Comparison of ENCODE assay signal across 26 cellular contexts in the genomic region with DNA sequence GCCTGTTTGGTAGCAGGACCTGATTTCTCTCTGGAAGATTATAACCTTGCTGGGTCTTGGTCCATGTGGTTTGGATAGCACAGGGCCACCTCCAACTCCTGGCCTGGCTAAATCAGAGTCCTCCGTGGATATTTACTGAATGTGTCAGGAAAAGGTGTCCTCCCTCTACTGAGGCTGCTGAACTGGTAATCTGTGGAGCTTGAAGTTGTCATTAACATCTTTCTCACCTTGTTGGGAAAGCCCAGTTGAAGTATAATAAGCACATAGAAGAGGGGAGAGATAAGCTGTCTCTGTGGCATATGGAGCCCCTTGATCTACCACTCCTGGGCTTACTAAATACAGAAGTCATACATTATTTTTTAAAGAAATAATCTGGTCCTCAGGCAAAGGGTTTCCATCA.
DNase-seq lines count a peak whose midpoint lies in the region; ATAC-seq and TF ChIP-seq lines count a peak whose summit lies in the region.
"Had no signal": no experiment of that assay in that cellular context is flagged by ENCODE, and none has a peak within 500 bp of the region (broad histone marks: within the 10 kb centered on the region; RNA-seq: fewer than 3 reads in every experiment).

No MANE protein-coding gene starts in this region.

- H3K4me3 ChIP-seq in Caco-2 (ENCODE audit: low read depth, low read length) = no peak overlapping the region
- H3K4me3 ChIP-seq: BLaER1 treated with 17β-estradiol and CSF1 and Interleukin-3, amounts not matched to agents 10 nM and 100 nM; heart left ventricle; SJCRH30; smooth muscle cell; thoracic aorta; vagina had no signal

- no peaks in the 10 kb centered on the region for H3K4me1 ChIP-seq in Caco-2
- H3K4me1 ChIP-seq: heart left ventricle, SJCRH30, vagina had no signal

- no peaks in the 10 kb centered on the region for H3K9me3 ChIP-seq in CD4-positive, alpha-beta T cell (ENCODE audit: control insufficient read depth, low read length)
- H3K9me3 ChIP-seq in Caco-2 = no peaks in the 10 kb centered on the region
- H3K9me3 ChIP-seq: SJCRH30, thoracic aorta, vagina had no signal

- peaks cover 47% of the 10 kb centered on the region for H3K4me1 Mint-ChIP-seq in activated CD8-positive, alpha-beta memory T cell treated with anti-CD3 and anti-CD28 coated beads, Interleukin-2, amount 10 ng/mL, durations not matched to agents 7 days and 5 days
- peaks cover 62% of the 10 kb centered on the region for H3K4me1 Mint-ChIP-seq in CD4-positive, alpha-beta T cell (ENCODE audit: low read depth)
- peaks cover 47% of the 10 kb centered on the region for H3K4me1 Mint-ChIP-seq in activated CD4-positive, alpha-beta memory T cell treated with anti-CD3 and anti-CD28 coated beads for 36 hours (ENCODE audit: low read depth)
- H3K4me1 Mint-ChIP-seq in immature natural killer cell (peaks cover 43 to 62% of the 10 kb centered on the region in 2 donors), Caco-2 (ENCODE audit: low read depth, unreplicated experiment) (no peaks in the 10 kb centered on the region)

- H3K27ac ChIP-seq in CD4-positive, alpha-beta T cell (ENCODE audit: low read depth, low read length) = no peak overlapping the region
- H3K27ac ChIP-seq: BLaER1 treated with 17β-estradiol and CSF1 and Interleukin-3, amounts not matched to agents 10 nM and 100 nM; heart left ventricle; SJCRH30; thoracic aorta; vagina; VCaP had no signal

- peaks cover 79% of the 10 kb centered on the region for H3K36me3 Mint-ChIP-seq in activated CD8-positive, alpha-beta memory T cell treated with anti-CD3 and anti-CD28 coated beads, Interleukin-2, amount 10 ng/mL, durations not matched to agents 7 days and 5 days
- peaks cover 43% of the 10 kb centered on the region for H3K36me3 Mint-ChIP-seq in CD4-positive, alpha-beta T cell (ENCODE audit: low read depth)
- H3K36me3 Mint-ChIP-seq in activated CD4-positive, alpha-beta memory T cell treated with anti-CD3 and anti-CD28 coated beads for 36 hours = peaks cover 26% of the 10 kb centered on the region
- H3K36me3 Mint-ChIP-seq in immature natural killer cell = peaks cover 4 to 8% (median 4%) of the 10 kb centered on the region in 3 donors
- H3K36me3 Mint-ChIP-seq in Caco-2 (ENCODE audit: insufficient read depth, unreplicated experiment) = no peaks in the 10 kb centered on the region

- H3K27me3 ChIP-seq in CD4-positive, alpha-beta T cell (ENCODE audit: control insufficient read depth, insufficient read depth, low read length) = no peaks in the 10 kb centered on the region
- no peaks in the 10 kb centered on the region; the same call in 1 of the 2 replicates for H3K27me3 ChIP-seq in Caco-2 (replicated peaks; ENCODE audit: control insufficient read depth, insufficient read depth, low read length)
- H3K27me3 ChIP-seq: BLaER1 treated with 17β-estradiol and CSF1 and Interleukin-3, amounts not matched to agents 10 nM and 100 nM; heart left ventricle; SJCRH30; vagina had no signal

- POLR2A ChIA-PET in CD4-positive, alpha-beta T cell (lab: Charles Lee) = interaction anchor here (0.6 to 2.5 kb wide), 8 partner anchors 9 to 136 kb away, joined by 3 to 8 read pairs (median 3); no protein-coding TSS in a partner anchor
- POLR2A ChIA-PET in activated CD4-positive, alpha-beta memory T cell treated with anti-CD3 and anti-CD28 coated beads for 36 hours (lab: Charles Lee) = no interaction called here
- POLR2A ChIA-PET in Caco-2 (lab: Charles Lee) = interaction anchor here (0.6 kb wide), 1 partner anchor 141 kb away, joined by 3 read pairs; no protein-coding TSS in a partner anchor

- no peak for TF ChIP-seq CTCF in CD4-positive, alpha-beta T cell (IDR thresholded peaks at IDR 0.05)
- TF ChIP-seq CTCF in Caco-2 (IDR thresholded peaks at IDR 0.05; ENCODE audit: insufficient read depth in 1 of 2, low read depth in 1 of 2, low read length in 1 of 2, severe bottlenecking in 1 of 2, unreplicated experiment in 1 of 2) = no peak

- no peaks in the 10 kb centered on the region for H3K27me3 Mint-ChIP-seq in activated CD8-positive, alpha-beta memory T cell treated with anti-CD3 and anti-CD28 coated beads, Interleukin-2, amount 10 ng/mL, durations not matched to agents 7 days and 5 days
- no peaks in the 10 kb centered on the region for H3K27me3 Mint-ChIP-seq in CD4-positive, alpha-beta T cell
- H3K27me3 Mint-ChIP-seq in activated CD4-positive, alpha-beta memory T cell treated with anti-CD3 and anti-CD28 coated beads for 36 hours = no peaks in the 10 kb centered on the region
- H3K27me3 Mint-ChIP-seq in immature natural killer cell (ENCODE audit: low read depth in 3 of 3) (peaks cover 0 to 10% (median 2%) of the 10 kb centered on the region in 3 donors), Caco-2 (ENCODE audit: insufficient read depth, unreplicated experiment) (peaks cover 7% of the 10 kb centered on the region)
- H3K27me3 Mint-ChIP-seq: stimulated activated naive B cell treated with anti-CD40 and anti-IgM and Interleukin-4, amounts not matched to agents 10 μg/mL and 1 μg/mL and 100 μg/mL, for 72 hours had no signal

- BruUV-seq in Caco-2 (replicated peaks; lab: Mats Ljungman, UMichigan) = no TSS peak

- no peak for DNase-seq in activated CD8-positive, alpha-beta memory T cell treated with anti-CD3 and anti-CD28 coated beads, Interleukin-2, amount 10 ng/mL, durations not matched to agents 7 days and 5 days
- DNase-seq in activated CD8-positive, alpha-beta memory T cell treated with anti-CD3 and anti-CD28 coated beads, Interleukin-2, amount 50 U/mL, for 4 hours = no peak
- DNase-seq in CD4-positive, alpha-beta T cell = no peak
- no peak for DNase-seq in activated CD4-positive, alpha-beta memory T cell treated with anti-CD3 and anti-CD28 coated beads for 36 hours
- no peak for DNase-seq in immature natural killer cell
- DNase-seq in Caco-2 = no peak
- DNase-seq: ACHN; activated CD4-positive, alpha-beta T cell treated with anti-CD3 and anti-CD28 coated beads, Interleukin-2, amount 50 U/mL, for 4 hours; activated T-cell treated with anti-CD3 and anti-CD28 coated beads, Interleukin-2, amount 50 U/mL, for 48 hours; DMS 273 treated with DMSO at 0.1 percent for 48 hours; effector CD4-positive, alpha-beta T cell; erythroblast; foreskin fibroblast; heart left ventricle; Karpas-422; NCI-H510A; SJCRH30; stimulated activated naive B cell treated with anti-CD40 and anti-IgM and Interleukin-4, amounts not matched to agents 10 μg/mL and 1 μg/mL and 100 μg/mL, for 72 hours had no signal

- no peaks in the 10 kb centered on the region for H3K36me3 ChIP-seq in Caco-2 (ENCODE audit: control insufficient read depth, insufficient read depth, low read length)
- H3K36me3 ChIP-seq: BLaER1 treated with 17β-estradiol and CSF1 and Interleukin-3, amounts not matched to agents 10 nM and 100 nM; heart left ventricle; SJCRH30; thoracic aorta; vagina had no signal

- H3K4me3 Mint-ChIP-seq in activated CD8-positive, alpha-beta memory T cell treated with anti-CD3 and anti-CD28 coated beads, Interleukin-2, amount 10 ng/mL, durations not matched to agents 7 days and 5 days = no peak overlapping the region
- no peak overlapping the region for H3K4me3 Mint-ChIP-seq in CD4-positive, alpha-beta T cell
- H3K4me3 Mint-ChIP-seq in activated CD4-positive, alpha-beta memory T cell treated with anti-CD3 and anti-CD28 coated beads for 36 hours = no peak overlapping the region
- H3K4me3 Mint-ChIP-seq in immature natural killer cell (peak overlapping the region in 1 of 5 donors; percentile 8), Caco-2 (ENCODE audit: unreplicated experiment) (no peak overlapping the region)
- H3K4me3 Mint-ChIP-seq: stimulated activated naive B cell treated with anti-CD40 and anti-IgM and Interleukin-4, amounts not matched to agents 10 μg/mL and 1 μg/mL and 100 μg/mL, for 72 hours had no signal

- no peak for ATAC-seq in activated CD8-positive, alpha-beta memory T cell treated with anti-CD3 and anti-CD28 coated beads, Interleukin-2, amount 10 ng/mL, durations not matched to agents 7 days and 5 days
- no peak for ATAC-seq in CD4-positive, alpha-beta T cell (ENCODE audit: poor library complexity)
- ATAC-seq in HG03469 (IDR thresholded peaks at IDR 0.05; ENCODE audit: unreplicated experiment) = no peak
- ATAC-seq in GM18873 (IDR thresholded peaks at IDR 0.05; ENCODE audit: low FRiP score, unreplicated experiment) = no peak
- ATAC-seq: heart left ventricle; Panc1; stimulated activated naive B cell treated with anti-CD40 and anti-IgM and Interleukin-4, amounts not matched to agents 10 μg/mL and 1 μg/mL and 100 μg/mL, for 72 hours had no signal

- H3K9me3 Mint-ChIP-seq in activated CD8-positive, alpha-beta memory T cell treated with anti-CD3 and anti-CD28 coated beads, Interleukin-2, amount 10 ng/mL, durations not matched to agents 7 days and 5 days (ENCODE audit: low read depth) = peaks cover 32% of the 10 kb centered on the region
- H3K9me3 Mint-ChIP-seq in CD4-positive, alpha-beta T cell = peaks cover 20% of the 10 kb centered on the region
- H3K9me3 Mint-ChIP-seq in activated CD4-positive, alpha-beta memory T cell treated with anti-CD3 and anti-CD28 coated beads for 36 hours = peaks cover 18% of the 10 kb centered on the region
- peaks cover 0 to 1% (median 0%) of the 10 kb centered on the region in 6 donors for H3K9me3 Mint-ChIP-seq in immature natural killer cell
- no peaks in the 10 kb centered on the region for H3K9me3 Mint-ChIP-seq in Caco-2 (ENCODE audit: unreplicated experiment)

- intact Hi-C loops in CD4-positive, alpha-beta T cell (cut with DNase I, micrococcal nuclease) = no loop called here
- intact Hi-C loops in activated CD4-positive, alpha-beta memory T cell treated with anti-CD3 and anti-CD28 coated beads for 36 hours (cut with micrococcal nuclease) = no loop called here
- intact Hi-C loops in Caco-2 (cut with micrococcal nuclease; ENCODE audit: unreplicated experiment) = no loop called here

- CTCF ChIA-PET in activated CD8-positive, alpha-beta memory T cell treated with anti-CD3 and anti-CD28 coated beads, Interleukin-2, amount 10 ng/mL, durations not matched to agents 7 days and 5 days (lab: Charles Lee) = interaction anchor here (0.8 to 1.1 kb wide), 2 partner anchors 18 to 59 kb away, joined by 3 read pairs; no protein-coding TSS in a partner anchor
- CTCF ChIA-PET in CD4-positive, alpha-beta T cell (lab: Charles Lee) = no interaction called here
- CTCF ChIA-PET in activated CD4-positive, alpha-beta memory T cell treated with anti-CD3 and anti-CD28 coated beads for 36 hours (lab: Charles Lee) = no interaction called here
- CTCF ChIA-PET in Caco-2 (lab: Charles Lee) = no interaction called here

- H3K27ac Mint-ChIP-seq in activated CD8-positive, alpha-beta memory T cell treated with anti-CD3 and anti-CD28 coated beads, Interleukin-2, amount 10 ng/mL, durations not matched to agents 7 days and 5 days = peak overlapping the region; percentile 50
- H3K27ac Mint-ChIP-seq in CD4-positive, alpha-beta T cell = peak overlapping the region; percentile 92
- H3K27ac Mint-ChIP-seq in activated CD4-positive, alpha-beta memory T cell treated with anti-CD3 and anti-CD28 coated beads for 36 hours = peak overlapping the region; percentile 62
- H3K27ac Mint-ChIP-seq in immature natural killer cell = peak overlapping the region; percentile 82 to 95 (median 88)
- H3K27ac Mint-ChIP-seq in Caco-2 (ENCODE audit: unreplicated experiment) = no peak overlapping the region
